1 cellular context compared by ENCODE assay signal in genomic region chr19:19057317-19057716, GRCh38.
TF ChIP-seq lines count a peak whose summit lies in the region.

No MANE protein-coding gene starts in this region.

TF ChIP-seq in HepG2, 621 proteins besides CTCF, POLR2A, EP300 and RAD21:
- TF ChIP-seq ZNF576 (CRISPR knock-in tag; IDR thresholded peaks at IDR 0.05) (no peak), ZNF687 (CRISPR knock-in tag; IDR thresholded peaks at IDR 0.05) (0 out of 2 replicates have a peak, but pooled peaks have one; percentile 10)
